Comparison of ENCODE assay signal across 8 cellular contexts in genomic region chr2:96977631-96978195, GRCh38. TPM values are rescaled to one million over a fixed set of nuclear protein-coding genes. Genes with fewer than 3 reads are reported as not detected.
DNase-seq lines count a peak whose midpoint lies in the region; ATAC-seq, FAIRE-seq and TF ChIP-seq lines count a peak whose summit lies in the region.

No MANE protein-coding gene starts in this region.

- peak in 1 of 2 experiments; percentile 48; a peak in 1 of 5 replicates for TF ChIP-seq EP300 in A549 (IDR thresholded peaks at IDR 0.05)

- DNase-seq in A549 (ENCODE audit: low read depth in 1 of 2, low spot score in 1 of 2) (peak; percentile 35 to 67), HFFc6 (peak; percentile 56), left lung (no peak), SK-N-DZ (ENCODE audit: low spot score) (no peak), NCI-H1092 treated with DMSO at 0.1 percent for 48 hours (lab: John Stamatoyannopoulos, UW) (no peak)

- H3K4me3 ChIP-seq in A549, result peak overlapping the region; percentile 31
- no peak overlapping the region for H3K4me3 ChIP-seq in left lung

- H3K4me1 ChIP-seq in A549 (peaks cover 11% of the 10 kb centered on the region; the same call in 2 of the 3 replicates), left lung (peaks cover 5 to 7% of the 10 kb centered on the region in 2 donors)

- H3K27me3 Mint-ChIP-seq in HFFc6 (ENCODE audit: insufficient read depth), result peaks cover 8% of the 10 kb centered on the region

- FAIRE-seq in A549 (lab: Jason Lieb, UNC), result no peak

- peak overlapping the region; percentile 89 for H3K4me2 ChIP-seq in A549

- no peaks in the 10 kb centered on the region for H3K9me3 Mint-ChIP-seq in HFFc6

- TF ChIP-seq CTCF in A549 (IDR thresholded peaks at IDR 0.05) (no peak), HFFc6 (IDR thresholded peaks at IDR 0.05) (no peak), left lung (IDR thresholded peaks at IDR 0.05) (no peak)

- H3K4me3 Mint-ChIP-seq in HFFc6, result peak overlapping the region; percentile 78

- peak overlapping the region; percentile 29; the same call in 1 of the 2 replicates for H3K27ac Mint-ChIP-seq in HFFc6

- H3K9me3 ChIP-seq in A549 (no peaks in the 10 kb centered on the region), left lung (no peaks in the 10 kb centered on the region)

- TF ChIP-seq POLR2A in A549 (IDR thresholded peaks at IDR 0.05; ENCODE audit: low read length), result no peak

- peak; percentile 92 to 96 for ATAC-seq in A549
- ATAC-seq in left lung, result peak; percentile 81
- no peak for ATAC-seq in GM21786 (IDR thresholded peaks at IDR 0.05; ENCODE audit: unreplicated experiment)
- no peak for ATAC-seq in HG02938 (IDR thresholded peaks at IDR 0.05; ENCODE audit: unreplicated experiment)

- no peaks in the 10 kb centered on the region for H3K27me3 ChIP-seq in left lung

- H3K27ac ChIP-seq in A549, result peak overlapping the region in 1 of 2 experiments; percentile 59; a peak in 4 of 6 replicates
- H3K27ac ChIP-seq in angular gyrus (ENCODE audit: low read depth, low read length), result peak overlapping the region; percentile 70
- no peak overlapping the region for H3K27ac ChIP-seq in left lung

- POLR2A ChIA-PET in A549 (lab: Yijun Ruan, JAX), result no interaction called here

- TF ChIP-seq RAD21 in A549 (conservative IDR thresholded peaks at IDR 0.05 in 1 of 2, IDR thresholded peaks at IDR 0.05 in 1 of 2), result no peak

- H3K36me3 Mint-ChIP-seq in HFFc6 (ENCODE audit: low read depth), result no peaks in the 10 kb centered on the region

- CTCF ChIA-PET in A549 (lab: Yijun Ruan, JAX), result interaction anchor here (0.6 kb wide), 1 partner anchor 119 kb away, joined by 3 read pairs; no protein-coding TSS in a partner anchor

- H3K4me1 Mint-ChIP-seq in HFFc6 (ENCODE audit: low read depth), result peaks cover 16% of the 10 kb centered on the region

- 18% methylated on average over 16 of the region's 16 CpGs for WGBS in A549 (ENCODE audit: missing lambda C conversion rate)

- H3K36me3 ChIP-seq in left lung, result no peaks in the 10 kb centered on the region

- intact Hi-C loops in left lung (cut with DNase I), result no loop called here

TF ChIP-seq in A549, 52 proteins besides CTCF, POLR2A, EP300 and RAD21:
- TF ChIP-seq FOSL2 (IDR thresholded peaks at IDR 0.05) (0 out of 2 replicates have a peak, but pooled peaks have one; percentile 34), FOSL2 (CRISPR knock-in tag; IDR thresholded peaks at IDR 0.05) (peak; percentile 40), ZFP36 (IDR thresholded peaks at IDR 0.05; ENCODE audit: borderline replicate concordance, partially characterized antibody) (no peak), JUNB (IDR thresholded peaks at IDR 0.05) (peak; percentile 41; the same call in 1 of the 2 replicates), JUN (IDR thresholded peaks at IDR 0.05) (peak in 1 of 2 experiments; percentile 35; a peak in 1 of 5 replicates)

RNA-seq across cellular contexts. Expression of gene FAM178B, which starts 8.7 kb away (rescaled TPM):
- polyA plus RNA-seq in A549 (2011; rRNA removed) (not detected in 2 replicates), A549 (2017; fragmentation: RNase III; extraction: RNeasy Plus Mini Kit Qiagen cat#74134 plus additional on column Dnase treatment) (0.04 TPM in 1 of 3 replicates, not detected in the others)
- 0.03 TPM in 1 of 2 replicates, not detected in the other for polyA plus RNA-seq in A549 (2012; cell fraction: cytosol; rRNA removed)
- 0.04 TPM in 1 of 2 replicates, not detected in the other for polyA plus RNA-seq in A549 (2012; cell fraction: nucleus; rRNA removed)
- not detected in 2 replicates for polyA minus RNA-seq in A549 (2011; rRNA and poly(A)+ RNA removed)
- total RNA-seq in HFFc6 (2021; fragmentation: NEBNext Ultra II Directional; extraction: Animal tissue kit (Norgen Biotek cat#: 25700)), result not detected
- under 1 TPM; 0.39 to 0.61 TPM for total RNA-seq in left lung
- 2.2 TPM in 1 of 2 replicates, not detected in the other for polyA plus RNA-seq in SK-N-DZ (2014; cell fraction: cytosol; rRNA removed)
- polyA plus RNA-seq in SK-N-DZ (2014; cell fraction: nucleus; rRNA removed), result 0.36 TPM in 1 of 2 replicates, not detected in the other

Comparison
In these comparisons a context has a peak if more than half of its experiments do, and no peak if none do; other contexts are left out.
1. ATAC-seq: peak in A549 (2 of 2) and left lung (single experiment); none in GM21786 (single experiment) and HG02938 (single experiment).
2. DNase-seq: peak in A549 (2 of 2) and HFFc6 (single experiment); none in left lung (0 of 2), SK-N-DZ (single experiment) and NCI-H1092 treated with DMSO at 0.1 percent for 48 hours (single experiment).